ENCODE assay signal across 21 cellular contexts in genomic region chr19:2108251-2109016, GRCh38. TPM values are rescaled to one million over a fixed set of nuclear protein-coding genes. Genes with fewer than 3 reads are reported as not detected.
DNase-seq lines count a peak whose midpoint lies in the region; ATAC-seq and TF ChIP-seq lines count a peak whose summit lies in the region.
"Had no signal": no experiment of that assay in that cellular context is flagged by ENCODE, and none has a peak within 500 bp of the region (broad histone marks: within the 10 kb centered on the region; RNA-seq: fewer than 3 reads in every experiment).

No MANE protein-coding gene starts in this region.

- peaks cover 26% of the 10 kb centered on the region for H3K9me3 ChIP-seq in BLaER1

- peaks cover 69% of the 10 kb centered on the region for H3K4me1 ChIP-seq in BLaER1
- H3K4me1 ChIP-seq: SJSA1 had no signal

- TF ChIP-seq CTCF in Calu3 (IDR thresholded peaks at IDR 0.05; ENCODE audit: unreplicated experiment) (no peak), endothelial cell (IDR thresholded peaks at IDR 0.05; ENCODE audit: unreplicated experiment) (no peak)

- no peak overlapping the region for H3K27ac ChIP-seq in BLaER1
- H3K27ac ChIP-seq: Peyer's patch, SJSA1 had no signal

- peak; percentile 7 to 12 for ATAC-seq in stimulated activated naive B cell treated with anti-CD40 and anti-IgM and Interleukin-4, amounts not matched to agents 10 μg/mL and 1 μg/mL and 100 μg/mL, for 72 hours (replicated peaks)
- ATAC-seq in HG03139 (IDR thresholded peaks at IDR 0.05; ENCODE audit: unreplicated experiment): no peak
- ATAC-seq in stimulated activated effector memory CD8-positive, alpha-beta T cell treated with anti-CD3 and anti-CD28 coated beads, Interleukin-12 subunit alpha, Interleukin-12 subunit beta, amount 100 ng/mL, for 72 hours: no peak

- peak overlapping the region; percentile 70 for H3K27ac Mint-ChIP-seq in Calu3 (ENCODE audit: unreplicated experiment)
- H3K27ac Mint-ChIP-seq in endothelial cell (ENCODE audit: unreplicated experiment): no peak overlapping the region
- H3K27ac Mint-ChIP-seq in stimulated activated naive B cell treated with anti-CD40 and anti-IgM and Interleukin-4, amounts not matched to agents 10 μg/mL and 1 μg/mL and 100 μg/mL, for 72 hours: no peak overlapping the region
- no peak overlapping the region for H3K27ac Mint-ChIP-seq in stimulated activated effector memory CD8-positive, alpha-beta T cell treated with anti-CD3 and anti-CD28 coated beads, Interleukin-12 subunit alpha, Interleukin-12 subunit beta, amount 100 ng/mL, for 72 hours
- H3K27ac Mint-ChIP-seq: IgD-negative memory B cell had no signal

- no peaks in the 10 kb centered on the region for H3K27me3 ChIP-seq in BLaER1
- H3K27me3 ChIP-seq: Peyer's patch, SJSA1 had no signal

- no peak for DNase-seq in Calu3
- no peak for DNase-seq in endothelial cell (ENCODE audit: low spot score)
- DNase-seq in stimulated activated naive B cell treated with anti-CD40 and anti-IgM and Interleukin-4, amounts not matched to agents 10 μg/mL and 1 μg/mL and 100 μg/mL, for 72 hours: no peak
- no peak for DNase-seq in stimulated activated effector memory CD8-positive, alpha-beta T cell treated with anti-CD3 and anti-CD28 coated beads, Interleukin-12 subunit alpha, Interleukin-12 subunit beta, amount 100 ng/mL, for 72 hours (ENCODE audit: low spot score in 2 of 2)
- no peak for DNase-seq in mesenteric fat pad (ENCODE audit: low spot score)
- DNase-seq: C1 segment of cervical spinal cord; CD8-positive, alpha-beta memory T cell; DMS53; GDM1; GOT3; HCEC 1CT; NCI-H1694; NCI-H2081 treated with DMSO at 0.1 percent for 48 hours; NCI-H2171 treated with DMSO at 0.1 percent for 48 hours; NCI-H524 treated with DMSO at 0.1 percent for 48 hours; NCI-H82; Peyer's patch had no signal

- peaks cover 85% of the 10 kb centered on the region for H3K36me3 ChIP-seq in BLaER1

- peaks cover 89% of the 10 kb centered on the region for H4K20me1 ChIP-seq in BLaER1

- H3K36me3 Mint-ChIP-seq in Calu3 (ENCODE audit: insufficient read depth, unreplicated experiment) (peaks cover 69% of the 10 kb centered on the region), endothelial cell (ENCODE audit: low read depth, unreplicated experiment) (peaks cover 63% of the 10 kb centered on the region)
- H3K36me3 Mint-ChIP-seq in stimulated activated naive B cell treated with anti-CD40 and anti-IgM and Interleukin-4, amounts not matched to agents 10 μg/mL and 1 μg/mL and 100 μg/mL, for 72 hours: peaks cover 55 to 60% of the 10 kb centered on the region in 2 donors
- peaks cover 96% of the 10 kb centered on the region for H3K36me3 Mint-ChIP-seq in stimulated activated effector memory CD8-positive, alpha-beta T cell treated with anti-CD3 and anti-CD28 coated beads, Interleukin-12 subunit alpha, Interleukin-12 subunit beta, amount 100 ng/mL, for 72 hours

- peak overlapping the region; percentile 20; the same call in 1 of the 2 replicates for H3K9ac ChIP-seq in BLaER1

- H3K9me3 Mint-ChIP-seq in Calu3 (ENCODE audit: low read depth, unreplicated experiment) (no peaks in the 10 kb centered on the region), endothelial cell (ENCODE audit: unreplicated experiment) (no peaks in the 10 kb centered on the region)
- peaks cover 3 to 8% of the 10 kb centered on the region in 2 donors for H3K9me3 Mint-ChIP-seq in stimulated activated naive B cell treated with anti-CD40 and anti-IgM and Interleukin-4, amounts not matched to agents 10 μg/mL and 1 μg/mL and 100 μg/mL, for 72 hours
- H3K9me3 Mint-ChIP-seq in stimulated activated effector memory CD8-positive, alpha-beta T cell treated with anti-CD3 and anti-CD28 coated beads, Interleukin-12 subunit alpha, Interleukin-12 subunit beta, amount 100 ng/mL, for 72 hours: no peaks in the 10 kb centered on the region
- H3K9me3 Mint-ChIP-seq: IgD-negative memory B cell had no signal

- peak overlapping the region; percentile 80 for H3K4me2 ChIP-seq in BLaER1

- intact Hi-C loops in Calu3 (cut with micrococcal nuclease; ENCODE audit: unreplicated experiment): no loop called here

- H3K4me3 Mint-ChIP-seq in Calu3 (ENCODE audit: low read depth, unreplicated experiment) (no peak overlapping the region), endothelial cell (ENCODE audit: unreplicated experiment) (peak overlapping the region; percentile 79)
- peak overlapping the region in 1 of 2 donors; percentile 21 for H3K4me3 Mint-ChIP-seq in stimulated activated naive B cell treated with anti-CD40 and anti-IgM and Interleukin-4, amounts not matched to agents 10 μg/mL and 1 μg/mL and 100 μg/mL, for 72 hours
- no peak overlapping the region for H3K4me3 Mint-ChIP-seq in stimulated activated effector memory CD8-positive, alpha-beta T cell treated with anti-CD3 and anti-CD28 coated beads, Interleukin-12 subunit alpha, Interleukin-12 subunit beta, amount 100 ng/mL, for 72 hours
- H3K4me3 Mint-ChIP-seq: CD8-positive, alpha-beta memory T cell; IgD-negative memory B cell had no signal

- H3K4me3 ChIP-seq in BLaER1: no peak overlapping the region
- H3K4me3 ChIP-seq: Peyer's patch, SJSA1 had no signal

- BruUV-seq in Calu3 (replicated peaks; lab: Mats Ljungman, UMichigan): no TSS peak

- H3K4me1 Mint-ChIP-seq in Calu3 (ENCODE audit: low read depth, unreplicated experiment): no peaks in the 10 kb centered on the region
- peaks cover 2% of the 10 kb centered on the region for H3K4me1 Mint-ChIP-seq in endothelial cell (ENCODE audit: unreplicated experiment)
- H3K4me1 Mint-ChIP-seq in stimulated activated naive B cell treated with anti-CD40 and anti-IgM and Interleukin-4, amounts not matched to agents 10 μg/mL and 1 μg/mL and 100 μg/mL, for 72 hours: peaks cover 17% of the 10 kb centered on the region in 2 donors
- peaks cover 10% of the 10 kb centered on the region for H3K4me1 Mint-ChIP-seq in stimulated activated effector memory CD8-positive, alpha-beta T cell treated with anti-CD3 and anti-CD28 coated beads, Interleukin-12 subunit alpha, Interleukin-12 subunit beta, amount 100 ng/mL, for 72 hours
- H3K4me1 Mint-ChIP-seq: IgD-negative memory B cell had no signal

- CTCF ChIA-PET in Calu3 (lab: Charles Lee): no interaction called here

- no peaks in the 10 kb centered on the region for H3K27me3 Mint-ChIP-seq in Calu3 (ENCODE audit: unreplicated experiment)
- H3K27me3 Mint-ChIP-seq in endothelial cell (ENCODE audit: unreplicated experiment): peaks cover 19% of the 10 kb centered on the region
- no peaks in the 10 kb centered on the region for H3K27me3 Mint-ChIP-seq in stimulated activated naive B cell treated with anti-CD40 and anti-IgM and Interleukin-4, amounts not matched to agents 10 μg/mL and 1 μg/mL and 100 μg/mL, for 72 hours
- H3K27me3 Mint-ChIP-seq: CD8-positive, alpha-beta memory T cell; IgD-negative memory B cell had no signal

RNA-seq across cellular contexts. Expression of gene IZUMO4, which starts 11.7 kb away (rescaled TPM):
- total RNA-seq in Calu3 (2022): 2.7 and 2.8 TPM in 2 replicates
- 8.9 TPM for total RNA-seq in endothelial cell (ENCODE audit: unreplicated experiment)
- total RNA-seq in mesenteric fat pad: 2.4 TPM

RNA-seq across cellular contexts. Expression of gene MOB3A, which starts 12.3 kb away (rescaled TPM):
- total RNA-seq in Calu3 (2022) (13.7 and 15.8 TPM in 2 replicates), endothelial cell (ENCODE audit: unreplicated experiment) (88.5 TPM), mesenteric fat pad (79.4 TPM)

RNA-seq across cellular contexts. Expression of gene AP3D1, which starts 42.9 kb away (rescaled TPM):
- 107 and 108 TPM in 2 replicates for total RNA-seq in Calu3 (2022)
- 169 TPM for total RNA-seq in endothelial cell (ENCODE audit: unreplicated experiment)
- 127 TPM for total RNA-seq in mesenteric fat pad

RNA-seq across cellular contexts. Expression of gene DOT1L, which starts 55.3 kb away (rescaled TPM):
- total RNA-seq in Calu3 (2022): 39.3 and 42.9 TPM in 2 replicates
- 57.1 TPM for total RNA-seq in endothelial cell (ENCODE audit: unreplicated experiment)
- 34.0 TPM for total RNA-seq in mesenteric fat pad

RNA-seq across cellular contexts. Expression of gene MKNK2, which starts 57.4 kb away (rescaled TPM):
- 96.0 and 99.7 TPM in 2 replicates for total RNA-seq in Calu3 (2022)
- 228 TPM for total RNA-seq in endothelial cell (ENCODE audit: unreplicated experiment)
- 240 TPM for total RNA-seq in mesenteric fat pad

Comparison
In these comparisons a context has a peak if more than half of its experiments do, and no peak if none do; other contexts are left out.
1. ATAC-seq: peak in stimulated activated naive B cell treated with anti-CD40 and anti-IgM and Interleukin-4, amounts not matched to agents 10 μg/mL and 1 μg/mL and 100 μg/mL, for 72 hours (2 of 2); none in HG03139 (single experiment) and stimulated activated effector memory CD8-positive, alpha-beta T cell treated with anti-CD3 and anti-CD28 coated beads, Interleukin-12 subunit alpha, Interleukin-12 subunit beta, amount 100 ng/mL, for 72 hours (single experiment).